27 cellular contexts compared by ENCODE assay signal in the genomic region with DNA sequence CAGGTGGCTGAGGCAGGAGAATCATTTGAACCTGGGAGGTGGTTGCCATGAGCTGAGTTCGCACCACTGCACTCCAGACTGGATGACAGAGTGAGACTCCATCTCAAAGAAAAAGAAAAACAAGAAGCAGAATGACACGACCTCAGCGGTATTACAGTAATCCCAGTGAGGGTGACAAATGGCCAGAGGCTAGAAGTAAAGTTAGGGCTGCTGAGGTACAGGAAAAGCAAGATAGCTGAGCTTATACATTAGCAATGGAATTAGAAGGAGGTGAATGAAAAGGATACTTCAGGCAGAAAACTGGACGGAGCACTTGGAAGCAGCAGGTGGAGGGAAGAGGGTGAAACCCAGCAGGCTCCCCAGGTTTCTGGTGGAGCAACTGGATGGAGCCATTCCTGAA. TPM values are rescaled to one million over a fixed set of nuclear protein-coding genes. Genes with fewer than 3 reads are reported as not detected.
DNase-seq lines count a peak whose midpoint lies in the region; ATAC-seq and TF ChIP-seq lines count a peak whose summit lies in the region.
"Had no signal": no experiment of that assay in that cellular context is flagged by ENCODE, and none has a peak within 500 bp of the region (broad histone marks: within the 10 kb centered on the region; RNA-seq: fewer than 3 reads in every experiment).

No MANE protein-coding gene starts in this region.

- H3K36me3 ChIP-seq in OCI-LY7 (ENCODE audit: insufficient read depth, low read length), result peaks cover 69% of the 10 kb centered on the region
- H3K36me3 ChIP-seq: HAP-1, pancreas had no signal

- intact Hi-C loops in OCI-LY7 (cut with micrococcal nuclease; ENCODE audit: unreplicated experiment), result no loop called here

- H3K9me2 ChIP-seq in OCI-LY7 (ENCODE audit: insufficient read depth, low read length), result no peaks in the 10 kb centered on the region

- peak; percentile 40 for DNase-seq in SIG-M5 treated with dmso at 0.1 percent for 504 hours (lab: John Stamatoyannopoulos, UW; ENCODE audit: unreplicated experiment)
- DNase-seq in SIG-M5 (lab: John Stamatoyannopoulos, UW), result no peak
- DNase-seq in OCI-LY7 (ENCODE audit: low spot score), result no peak
- peak; percentile 9 for DNase-seq in kidney tubule cell (ENCODE audit: low spot score)
- DNase-seq in stimulated activated naive B cell treated with anti-CD40 and anti-IgM and Interleukin-4, amounts not matched to agents 10 μg/mL and 1 μg/mL and 100 μg/mL, for 72 hours, result no peak
- DNase-seq in activated CD4-positive, alpha-beta T cell treated with anti-CD3 and anti-CD28 coated beads, Interleukin-2, amount 50 U/mL, for 48 hours, result no peak
- DNase-seq in central memory CD4-positive, alpha-beta T cell, result no peak
- no peak for DNase-seq in superior temporal gyrus (ENCODE audit: extremely low spot score)
- DNase-seq: activated CD4-positive, alpha-beta T cell treated with anti-CD3 and anti-CD28 coated beads for 4 hours; activated CD8-positive, alpha-beta memory T cell treated with anti-CD3 and anti-CD28 coated beads for 24 hours; activated gamma-delta T cell treated with Interleukin-2 at 50 U/mL for 16 hours; DMS 273 treated with DMSO at 0.1 percent for 48 hours; dorsolateral prefrontal cortex; KG1; MM.1S; NCI-H2081; NCI-H226; NCI-H748 treated with DMSO at 0.1 percent for 48 hours; nephron progenitor cell; pancreas; retina; RPMI8226; small intestine; upper lobe of left lung had no signal

- peak overlapping the region in 1 of 2 donors; percentile 22 for H3K4me3 Mint-ChIP-seq in stimulated activated naive B cell treated with anti-CD40 and anti-IgM and Interleukin-4, amounts not matched to agents 10 μg/mL and 1 μg/mL and 100 μg/mL, for 72 hours
- H3K4me3 Mint-ChIP-seq: nephron progenitor cell; T-helper 1 cell treated with Interleukin-12 subunit alpha and Interleukin-12 subunit beta and Interleukin-4 antibody, amounts not matched to agents 30 μg/mL and 1 μg/mL, for 36 hours had no signal

- peak overlapping the region; percentile 39 for H3K27ac ChIP-seq in OCI-LY7 (ENCODE audit: low read depth, low read length, poor library complexity, severe bottlenecking)
- H3K27ac ChIP-seq: 22Rv1, pancreas, upper lobe of left lung had no signal

- CTCF ChIA-PET in OCI-LY7 (lab: Charles Lee; ENCODE audit: unreplicated experiment), result no interaction called here

- H4K20me1 ChIP-seq in OCI-LY7 (ENCODE audit: insufficient read depth, low read length), result no peaks in the 10 kb centered on the region

- peaks cover 30 to 61% of the 10 kb centered on the region in 2 donors for H3K36me3 Mint-ChIP-seq in stimulated activated naive B cell treated with anti-CD40 and anti-IgM and Interleukin-4, amounts not matched to agents 10 μg/mL and 1 μg/mL and 100 μg/mL, for 72 hours

- peak overlapping the region; percentile 21; the same call in 1 of the 2 replicates for H3K4me2 ChIP-seq in OCI-LY7 (ENCODE audit: low read length)

- H3K27me3 Mint-ChIP-seq in stimulated activated naive B cell treated with anti-CD40 and anti-IgM and Interleukin-4, amounts not matched to agents 10 μg/mL and 1 μg/mL and 100 μg/mL, for 72 hours, result no peaks in the 10 kb centered on the region

- ATAC-seq in stimulated activated naive B cell treated with anti-CD40 and anti-IgM and Interleukin-4, amounts not matched to agents 10 μg/mL and 1 μg/mL and 100 μg/mL, for 72 hours (replicated peaks), result no peak
- ATAC-seq: pancreas had no signal

- no peak for TF ChIP-seq CTCF in OCI-LY7 (conservative IDR thresholded peaks at IDR 0.05; ENCODE audit: low read length)

- H2AFZ ChIP-seq in OCI-LY7 (ENCODE audit: low read length), result no peak overlapping the region

- H3K9me3 Mint-ChIP-seq in stimulated activated naive B cell treated with anti-CD40 and anti-IgM and Interleukin-4, amounts not matched to agents 10 μg/mL and 1 μg/mL and 100 μg/mL, for 72 hours, result peaks cover 0 to 4% of the 10 kb centered on the region in 2 donors
- H3K9me3 Mint-ChIP-seq: T-helper 1 cell treated with Interleukin-12 subunit alpha and Interleukin-12 subunit beta and Interleukin-4 antibody, amounts not matched to agents 30 μg/mL and 1 μg/mL, for 36 hours had no signal

- peaks cover 85% of the 10 kb centered on the region for H3K4me1 ChIP-seq in OCI-LY7 (ENCODE audit: insufficient read depth, low read length, poor library complexity, severe bottlenecking)
- H3K4me1 ChIP-seq: HAP-1, pancreas, upper lobe of left lung had no signal

- POLR2A ChIA-PET in OCI-LY7 (lab: Charles Lee), result interaction anchor here (0.5 to 11.2 kb wide), 9 partner anchors 9 to 149 kb away, joined by 3 to 154 read pairs (median 4); no protein-coding TSS in a partner anchor

- H3K4me3 ChIP-seq in OCI-LY7 (ENCODE audit: low read depth, low read length, poor library complexity, severe bottlenecking), result no peak overlapping the region
- H3K4me3 ChIP-seq: dorsolateral prefrontal cortex, HAP-1, pancreas, upper lobe of left lung had no signal

- peaks cover 29 to 66% of the 10 kb centered on the region in 2 donors for H3K4me1 Mint-ChIP-seq in stimulated activated naive B cell treated with anti-CD40 and anti-IgM and Interleukin-4, amounts not matched to agents 10 μg/mL and 1 μg/mL and 100 μg/mL, for 72 hours

- H3K9me3 ChIP-seq in OCI-LY7 (ENCODE audit: low read length), result no peaks in the 10 kb centered on the region
- H3K9me3 ChIP-seq: HAP-1, pancreas, upper lobe of left lung had no signal

- H3K79me2 ChIP-seq in OCI-LY7 (ENCODE audit: insufficient read depth, low read depth, low read length), result peaks cover 87% of the 10 kb centered on the region

- no TSS peak for BruUV-seq in OCI-LY7 (replicated peaks; lab: Mats Ljungman, UMichigan)

- H3K27ac Mint-ChIP-seq in stimulated activated naive B cell treated with anti-CD40 and anti-IgM and Interleukin-4, amounts not matched to agents 10 μg/mL and 1 μg/mL and 100 μg/mL, for 72 hours, result peak overlapping the region; percentile 84
- H3K27ac Mint-ChIP-seq: nephron progenitor cell had no signal

RNA-seq across cellular contexts. Expression of gene AMZ2, which starts 26.1 kb away (rescaled TPM):
- 105 and 117 TPM in 2 replicates for total RNA-seq in OCI-LY7 (2014; rRNA removed; shearing (Covaris generic))
- 248 and 285 TPM in 2 replicates for total RNA-seq in OCI-LY7 (2022)

Comparison
In these comparisons a context has a peak if more than half of its experiments do, and no peak if none do; other contexts are left out.
1. DNase-seq: peak in SIG-M5 treated with dmso at 0.1 percent for 504 hours (single experiment) and kidney tubule cell (single experiment); none in SIG-M5 (single experiment), OCI-LY7 (single experiment), stimulated activated naive B cell treated with anti-CD40 and anti-IgM and Interleukin-4, amounts not matched to agents 10 μg/mL and 1 μg/mL and 100 μg/mL, for 72 hours (single experiment), activated CD4-positive, alpha-beta T cell treated with anti-CD3 and anti-CD28 coated beads, Interleukin-2, amount 50 U/mL, for 48 hours (0 of 2), central memory CD4-positive, alpha-beta T cell (single experiment) and superior temporal gyrus (single experiment).